Comparison of ENCODE assay signal across 19 cellular contexts in genomic region chr12:94239332-94239731, GRCh38.
"Had no signal": no experiment of that assay in that cellular context is flagged by ENCODE, and none has a peak within 500 bp of the region (broad histone marks: within the 10 kb centered on the region; RNA-seq: fewer than 3 reads in every experiment).

No MANE protein-coding gene starts in this region.

- H3K4me1 Mint-ChIP-seq: WTC11 had no signal

- H3K4me3 Mint-ChIP-seq: activated CD4-positive, alpha-beta T cell treated with anti-CD3 and anti-CD28 coated beads, Interleukin-2, amount 10 ng/mL, durations not matched to agents 7 days and 5 days; activated T-cell treated with anti-CD3 and anti-CD28 coated beads, Interleukin-2, amount 50 U/mL, for 72 hours; naive thymus-derived CD4-positive, alpha-beta T cell; neural progenitor cell; WTC11 had no signal

- H3K27me3 ChIP-seq: adrenal gland, esophagus muscularis mucosa, gastroesophageal sphincter, neural progenitor cell, ovary, thyroid gland had no signal

- H3K4me1 ChIP-seq: adrenal gland, esophagus muscularis mucosa, gastroesophageal sphincter, thyroid gland had no signal

- H3K27ac ChIP-seq: adrenal gland, esophagus muscularis mucosa, gastroesophageal sphincter, neural progenitor cell, ovary, psoas muscle, thyroid gland had no signal

- H3K9me3 Mint-ChIP-seq: activated CD4-positive, alpha-beta T cell treated with anti-CD3 and anti-CD28 coated beads, Interleukin-2, amount 10 ng/mL, durations not matched to agents 7 days and 5 days; activated naive CD4-positive, alpha-beta T cell treated with anti-CD3 and anti-CD28 coated beads, Interleukin-2, amount 50 U/mL, for 72 hours; activated T-cell treated with anti-CD3 and anti-CD28 coated beads, Interleukin-2, amount 50 U/mL, for 72 hours; neural progenitor cell; WTC11 had no signal

- H3K4me3 ChIP-seq: adrenal gland, esophagus muscularis mucosa, gastroesophageal sphincter, neural progenitor cell, ovary, psoas muscle, thyroid gland had no signal

- ATAC-seq: activated naive CD4-positive, alpha-beta T cell treated with anti-CD3 and anti-CD28 coated beads, Interleukin-2, amount 50 U/mL, for 72 hours; gastroesophageal sphincter; left ventricle myocardium superior; psoas muscle; right cardiac atrium; WTC11 had no signal

- H3K27ac Mint-ChIP-seq: activated CD4-positive, alpha-beta T cell treated with anti-CD3 and anti-CD28 coated beads, Interleukin-2, amount 10 ng/mL, durations not matched to agents 7 days and 5 days; activated naive CD4-positive, alpha-beta T cell treated with anti-CD3 and anti-CD28 coated beads, Interleukin-2, amount 50 U/mL, for 72 hours; activated T-cell treated with anti-CD3 and anti-CD28 coated beads, Interleukin-2, amount 50 U/mL, for 72 hours; naive thymus-derived CD4-positive, alpha-beta T cell; neural progenitor cell; WTC11 had no signal

- H3K36me3 Mint-ChIP-seq: WTC11 had no signal

- H3K36me3 ChIP-seq: adrenal gland, esophagus muscularis mucosa, gastroesophageal sphincter, neural progenitor cell, ovary, thyroid gland had no signal

- H3K4me2 ChIP-seq: neural progenitor cell had no signal

- H3K27me3 Mint-ChIP-seq: activated CD4-positive, alpha-beta T cell treated with anti-CD3 and anti-CD28 coated beads, Interleukin-2, amount 10 ng/mL, durations not matched to agents 7 days and 5 days; naive thymus-derived CD4-positive, alpha-beta T cell had no signal

- H3K9ac ChIP-seq: neural progenitor cell had no signal

- H3K9me3 ChIP-seq: adrenal gland, esophagus muscularis mucosa, gastroesophageal sphincter, ovary, psoas muscle, thyroid gland had no signal

- FAIRE-seq: TTC549 had no signal

- DNase-seq: activated CD4-positive, alpha-beta T cell treated with anti-CD3 and anti-CD28 coated beads, Interleukin-2, amount 10 ng/mL, durations not matched to agents 7 days and 5 days; activated gamma-delta T cell treated with Interleukin-2 at 50 U/mL for 16 hours; activated T-cell treated with anti-CD3 and anti-CD28 coated beads, Interleukin-2, amount 50 U/mL, for 72 hours; adrenal gland; effector CD8-positive, alpha-beta T cell; left ventricle myocardium superior; mesenchymal stem cell; naive thymus-derived CD4-positive, alpha-beta T cell; ovary; psoas muscle; right cardiac atrium; stimulated activated CD4-positive, alpha-beta T cell treated with anti-CD3 and anti-CD28 coated beads, Interleukin-4, amount 100 ng/mL, for 1 hour; thyroid gland had no signal
